Comparison of ENCODE assay signal across 25 cellular contexts in the genomic region with DNA sequence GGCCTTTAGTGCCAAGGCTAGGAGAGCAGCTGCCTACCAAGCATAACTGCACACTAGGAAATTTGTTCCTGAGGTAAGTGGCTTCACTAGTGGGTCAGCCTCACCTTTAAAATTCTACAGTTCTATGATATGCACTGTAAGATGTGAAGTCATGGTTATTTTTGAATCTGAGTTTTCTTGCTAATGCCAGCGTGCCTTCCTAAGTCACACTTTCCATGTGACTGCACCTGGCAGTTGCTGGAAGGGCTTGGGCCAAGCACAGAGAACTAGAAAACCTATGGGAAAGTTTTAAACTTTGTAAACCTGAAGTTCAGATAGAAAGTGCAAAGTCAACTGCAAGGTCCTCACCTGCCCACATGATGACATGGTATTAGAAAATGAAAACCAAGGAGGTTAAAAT. TPM values are rescaled to one million over a fixed set of nuclear protein-coding genes. Genes with fewer than 3 reads are reported as not detected.
"Had no signal": no experiment of that assay in that cellular context is flagged by ENCODE, and none has a peak within 500 bp of the region (broad histone marks: within the 10 kb centered on the region; RNA-seq: fewer than 3 reads in every experiment).

No MANE protein-coding gene starts in this region.

- H3K4me1 ChIP-seq: pancreas, prostate gland, sigmoid colon, thyroid gland had no signal

- H3K9me3 ChIP-seq: neutrophil, pancreas, prostate gland, right lobe of liver, sigmoid colon, stomach, thoracic aorta, thyroid gland, tibial nerve, upper lobe of left lung, vagina had no signal

- H3K27ac ChIP-seq: neutrophil, pancreas, prostate gland, right lobe of liver, sigmoid colon, stomach, thoracic aorta, thyroid gland, tibial nerve, upper lobe of left lung, vagina had no signal

- H3K4me3 ChIP-seq: pancreas, prostate gland, right lobe of liver, sigmoid colon, stomach, thoracic aorta, thyroid gland, tibial nerve, upper lobe of left lung, vagina had no signal

- ATAC-seq: naive thymus-derived CD8-positive, alpha-beta T cell; natural killer cell treated with Interleukin-12 subunit alpha and Interleukin-12 subunit beta and Interleukin-15 and Interleukin-18, amount 100 ng/mL, for 72 hours; right cardiac atrium; right lobe of liver; stimulated activated naive B cell treated with anti-CD40 and anti-IgM and Interleukin-4, amounts not matched to agents 10 μg/mL and 1 μg/mL and 100 μg/mL, for 72 hours had no signal

- DNase-seq: naive thymus-derived CD8-positive, alpha-beta T cell; nephron progenitor cell; nucleus accumbens; pancreas; right cardiac atrium; right lobe of liver; sigmoid colon; small intestine; stimulated activated CD4-positive, alpha-beta T cell treated with anti-CD3 and anti-CD28 coated beads, Interleukin-15, amount 100 ng/mL, for 24 hours; stimulated activated CD4-positive, alpha-beta T cell treated with anti-CD3 and anti-CD28 coated beads, Interleukin-2, amount 100 ng/mL, for 24 hours; stimulated activated CD4-positive, alpha-beta T cell treated with anti-CD3 and anti-CD28 coated beads, Interleukin-2, amount 100 ng/mL, for 48 hours; stimulated activated CD4-positive, alpha-beta T cell treated with anti-CD3 and anti-CD28 coated beads, Interleukin-4, amount 100 ng/mL, for 4 hours; stimulated activated CD8-positive, alpha-beta memory T cell treated with anti-CD3 and anti-CD28 coated beads, Interleukin-4, amount 100 ng/mL, for 48 hours; stimulated activated naive B cell treated with anti-CD40 and anti-IgM and Interleukin-4, amounts not matched to agents 10 μg/mL and 1 μg/mL and 100 μg/mL, for 72 hours; stimulated activated naive CD4-positive, alpha-beta T cell treated with Interleukin-2 at 50 U/mL for 16 hours; stomach; thyroid gland; trophoblast cell; upper lobe of left lung had no signal

- H3K36me3 ChIP-seq: neutrophil, pancreas, prostate gland, right lobe of liver, sigmoid colon, stomach, thoracic aorta, thyroid gland, tibial nerve, upper lobe of left lung, vagina had no signal

- H3K27me3 ChIP-seq: pancreas, right lobe of liver, tibial nerve, upper lobe of left lung, vagina had no signal

RNA-seq across cellular contexts. Expression of gene STEAP1B, which starts 42.5 kb away (rescaled TPM):
- total RNA-seq: naive thymus-derived CD8-positive, alpha-beta T cell; pancreas had no signal
- polyA plus RNA-seq: pancreas had no signal
